8 cellular contexts compared by ENCODE assay signal in genomic region chr2:197434541-197435513, GRCh38. TPM values are rescaled to one million over a fixed set of nuclear protein-coding genes. Genes with fewer than 3 reads are reported as not detected.
A peak's percentile ranks its signal among the peaks of the same experiment; 100 is the strongest.
DNase-seq lines count a peak whose midpoint lies in the region; ATAC-seq and TF ChIP-seq lines count a peak whose summit lies in the region.

SF3B1 (minus strand) TSS chr2:197435028; CDS start chr2:197434999, 29 bp downstream.

- DNase-seq in DMS53 (lab: John Stamatoyannopoulos, UW) (peak; percentile 99), KG1 (lab: John Stamatoyannopoulos, UW) (peak; percentile 97), Panc1 (ENCODE audit: low read depth, low spot score) (peak; percentile 91)
- peak; percentile 98 for DNase-seq in activated T-cell treated with anti-CD3 and anti-CD28 coated beads, Interleukin-2, amount 50 U/mL, for 4 hours
- peak; percentile 98 to 99 for DNase-seq in stimulated activated CD8-positive, alpha-beta memory T cell treated with anti-CD3 and anti-CD28 coated beads, Interleukin-7, amount 100 ng/mL, for 1 hour (ENCODE audit: low read depth in 2 of 2)

- H3K36me3 Mint-ChIP-seq in activated T-cell treated with anti-CD3 and anti-CD28 coated beads, Interleukin-2, amount 50 U/mL, for 4 hours (ENCODE audit: insufficient read depth): peaks cover 13% of the 10 kb centered on the region

- in situ Hi-C loops in Panc1 (cut with HindIII; ENCODE audit: low pct_unique_long_range_greater_than_20kb, low sequenced_read_pairs): no loop called here

- H3K27me3 Mint-ChIP-seq in activated T-cell treated with anti-CD3 and anti-CD28 coated beads, Interleukin-2, amount 50 U/mL, for 4 hours (ENCODE audit: low read depth): no peaks in the 10 kb centered on the region

- H3K9me3 Mint-ChIP-seq in activated T-cell treated with anti-CD3 and anti-CD28 coated beads, Interleukin-2, amount 50 U/mL, for 4 hours: no peaks in the 10 kb centered on the region

- H3K9me3 ChIP-seq in Panc1 (ENCODE audit: control insufficient read depth, insufficient read depth, low read depth, low read length): no peaks in the 10 kb centered on the region
- no peaks in the 10 kb centered on the region for H3K9me3 ChIP-seq in esophagus (ENCODE audit: control insufficient read depth in 2 of 2, insufficient read depth in 1 of 2, low read depth in 1 of 2, low read length in 1 of 2)
- no peaks in the 10 kb centered on the region for H3K9me3 ChIP-seq in mucosa of stomach (ENCODE audit: control insufficient read depth, low read length)

- ATAC-seq in GM21723 (IDR thresholded peaks at IDR 0.05; ENCODE audit: unreplicated experiment) (peak; percentile 94), Panc1 (peak; percentile 96)
- ATAC-seq in activated T-cell treated with anti-CD3 and anti-CD28 coated beads, Interleukin-2, amount 50 U/mL, for 4 hours: peak; percentile 94 to 95

- peak within 1 kb of the TSS; percentile 99 for H3K27ac ChIP-seq in Panc1 (ENCODE audit: low read length)
- peak within 1 kb of the TSS; percentile 96 to 99 for H3K27ac ChIP-seq in esophagus (ENCODE audit: low read depth in 2 of 2, low read length in 1 of 2)

- BruUV-seq in Panc1 (replicated peaks; lab: Mats Ljungman, UMichigan): no TSS peak

- H3K4me1 ChIP-seq in Panc1 (ENCODE audit: control insufficient read depth, insufficient read depth, low read length) (peaks cover 32% of the 10 kb centered on the region; the same call in 1 of the 2 replicates), esophagus (ENCODE audit: control insufficient read depth in 2 of 2, insufficient read depth in 2 of 2, low read length in 1 of 2) (no peaks in the 10 kb centered on the region), mucosa of stomach (ENCODE audit: control insufficient read depth, insufficient read depth, low read length) (peaks cover 36% of the 10 kb centered on the region)

- H3K4me3 Mint-ChIP-seq in activated T-cell treated with anti-CD3 and anti-CD28 coated beads, Interleukin-2, amount 50 U/mL, for 4 hours: peak within 1 kb of the TSS; percentile 99

- intact Hi-C loops in Panc1 (cut with micrococcal nuclease; ENCODE audit: unreplicated experiment): no loop called here

- peak within 1 kb of the TSS; percentile 85 to 99 for H3K4me3 ChIP-seq in Panc1 (ENCODE audit: low read depth in 2 of 2, low read length in 2 of 2)
- H3K4me3 ChIP-seq in esophagus (ENCODE audit: low read depth in 1 of 2, low read length in 2 of 2): peak within 1 kb of the TSS; percentile 92 to 95
- peak within 1 kb of the TSS; percentile 89 for H3K4me3 ChIP-seq in mucosa of stomach (ENCODE audit: low read length)

- H3K36me3 ChIP-seq in Panc1 (ENCODE audit: control insufficient read depth, insufficient read depth, low read length): peaks cover 10% of the 10 kb centered on the region; the same call in 1 of the 2 replicates
- H3K36me3 ChIP-seq in esophagus (ENCODE audit: control insufficient read depth in 2 of 2, insufficient read depth in 2 of 2, low read length in 1 of 2): no peaks in the 10 kb centered on the region
- no peaks in the 10 kb centered on the region for H3K36me3 ChIP-seq in mucosa of stomach (ENCODE audit: control insufficient read depth, insufficient read depth, low read length)

- POLR2A ChIA-PET in Panc1 (lab: Charles Lee): interaction anchor here (0.6 to 3.2 kb wide), 5 partner anchors 12 to 194 kb away, joined by 3 to 15 read pairs (median 3); partner anchors contain the start of gene COQ10B

- TF ChIP-seq CTCF in Panc1 (IDR thresholded peaks at IDR 0.05): no peak

- no peaks in the 10 kb centered on the region for H3K27me3 ChIP-seq in Panc1 (ENCODE audit: control insufficient read depth, insufficient read depth, low read length)
- H3K27me3 ChIP-seq in esophagus (ENCODE audit: control insufficient read depth in 1 of 2, insufficient read depth in 2 of 2, low read length in 2 of 2): no peaks in the 10 kb centered on the region
- no peaks in the 10 kb centered on the region for H3K27me3 ChIP-seq in mucosa of stomach (ENCODE audit: control insufficient read depth, insufficient read depth, low read length)

- H3K4me1 Mint-ChIP-seq in activated T-cell treated with anti-CD3 and anti-CD28 coated beads, Interleukin-2, amount 50 U/mL, for 4 hours (ENCODE audit: low read depth): peaks cover 48% of the 10 kb centered on the region

- CTCF ChIA-PET in Panc1 (lab: Charles Lee): interaction anchor here (0.7 kb wide), 1 partner anchor 203 kb away, joined by 4 read pairs; no protein-coding TSS in a partner anchor

- peak within 1 kb of the TSS; percentile 99 for H3K9ac ChIP-seq in mucosa of stomach (ENCODE audit: low read length)

- 0% methylated on average over 74 of the region's 74 CpGs for WGBS in esophagus, 2 donors

RNA-seq across cellular contexts. Expression of gene SF3B1, which starts in this region (rescaled TPM):
- total RNA-seq in Panc1 (2021; ENCODE audit: unreplicated experiment): 275 TPM
- polyA plus RNA-seq in Panc1 (2012; ENCODE audit: insufficient read length): 178 TPM
- total RNA-seq in activated T-cell treated with anti-CD3 and anti-CD28 coated beads, Interleukin-2, amount 50 U/mL, for 4 hours: 100 to 1,000 TPM; 242 to 249 (median 243) TPM
- 100 to 1,000 TPM; 120 to 231 TPM for polyA plus RNA-seq in esophagus

Comparison
In these comparisons a context has a peak if more than half of its experiments do, and no peak if none do; other contexts are left out.
1. Peak in every context shown above with its lines: DNase-seq, ATAC-seq, H3K4me3 ChIP-seq and H3K27ac ChIP-seq.